In genomic region chr19:40450664-40451063, GRCh38 we compare ENCODE assay signal across 27 cellular contexts.
"Had no signal": no experiment of that assay in that cellular context is flagged by ENCODE, and none has a peak within 500 bp of the region (broad histone marks: within the 10 kb centered on the region; RNA-seq: fewer than 3 reads in every experiment).

No MANE protein-coding gene starts in this region.

- H3K9me3 Mint-ChIP-seq: T-cell had no signal

- H2AFZ ChIP-seq: PC-9 had no signal

- H3K9me3 ChIP-seq: SJCRH30 had no signal

- H3K4me1 Mint-ChIP-seq: T-cell had no signal

- H3K4me3 ChIP-seq: PC-9, SJCRH30, SK-N-MC had no signal

- H3K4me1 ChIP-seq: SJCRH30 had no signal

- H3K36me3 ChIP-seq: SJCRH30 had no signal

- H3K27ac ChIP-seq: PC-9, SJCRH30, SK-N-MC had no signal

- H3K27ac Mint-ChIP-seq: T-cell had no signal

- H3K27me3 Mint-ChIP-seq: T-cell had no signal

- DNase-seq: MM.1S, MV-4-11, NCI-H1092, NCI-H1105, NCI-H1417 treated with DMSO at 0.1 percent for 48 hours, NCI-H1436 treated with DMSO at 0.1 percent for 48 hours, NCI-H1694 treated with DMSO at 0.1 percent for 48 hours, NCI-H187 treated with DMSO at 0.1 percent for 48 hours, NCI-H2029, NCI-H2081, NCI-H2171 treated with DMSO at 0.1 percent for 48 hours, NCI-H2227 treated with DMSO at 0.1 percent for 48 hours, NCI-H446 treated with DMSO at 0.1 percent for 48 hours, NCI-H510A, NCI-H524, NCI-H526, NCI-H69, NCI-H748 treated with DMSO at 0.1 percent for 48 hours, PC-9, SHP77, SIG-M5, SJCRH30, T-cell had no signal

- H3K4me3 Mint-ChIP-seq: T-cell had no signal

- H3K4me2 ChIP-seq: PC-9 had no signal

- ATAC-seq: Panc1, Right ventricle myocardium inferior, SK-N-SH treated with all-trans-retinoic acid at 6 μM for 48 hours, T-cell had no signal
